29 cellular contexts compared by ENCODE assay signal in genomic region chr12:3364661-3365264, GRCh38.
DNase-seq lines count a peak whose midpoint lies in the region; ATAC-seq, FAIRE-seq and TF ChIP-seq lines count a peak whose summit lies in the region.
"Had no signal": no experiment of that assay in that cellular context is flagged by ENCODE, and none has a peak within 500 bp of the region (broad histone marks: within the 10 kb centered on the region; RNA-seq: fewer than 3 reads in every experiment).

No MANE protein-coding gene starts in this region.

- no peak overlapping the region for H2AFZ ChIP-seq in keratinocyte (ENCODE audit: control insufficient read depth, low read length)

- H3K36me3 Mint-ChIP-seq in HFFc6 (ENCODE audit: low read depth): no peaks in the 10 kb centered on the region
- H3K36me3 Mint-ChIP-seq: activated CD4-positive, alpha-beta memory T cell treated with anti-CD3 and anti-CD28 coated beads for 36 hours; activated naive CD4-positive, alpha-beta T cell treated with anti-CD3 and anti-CD28 coated beads, Interleukin-2, amount 10 ng/mL, durations not matched to agents 7 days and 5 days; T-cell had no signal

- H3K9ac ChIP-seq in BLaER1 (no peak overlapping the region), HUES64 (ENCODE audit: low read depth, low read length) (no peak overlapping the region), keratinocyte (ENCODE audit: control insufficient read depth, extremely low read depth, insufficient read depth, low read length) (no peak overlapping the region)

- H3K4me1 Mint-ChIP-seq in HFFc6 (ENCODE audit: low read depth): no peaks in the 10 kb centered on the region

- no peaks in the 10 kb centered on the region for H3K9me1 ChIP-seq in keratinocyte (ENCODE audit: control insufficient read depth, extremely low read depth, insufficient read depth, low read length)

- dilution Hi-C loops in keratinocyte (cut with MboI; ENCODE audit: extremely low pct_ligation_motif_present, low sequenced_read_pairs): no loop called here

- ATAC-seq in body of pancreas: peak; percentile 36
- ATAC-seq in HG02981 (IDR thresholded peaks at IDR 0.05; ENCODE audit: unreplicated experiment): no peak
- ATAC-seq: heart right ventricle, T-cell had no signal

- H3K4me2 ChIP-seq in BLaER1 (peak overlapping the region; percentile 82), keratinocyte (ENCODE audit: control insufficient read depth, extremely low read depth, insufficient read depth, low read depth, low read length) (no peak overlapping the region)

- no peaks in the 10 kb centered on the region for H3K9me3 ChIP-seq in BLaER1
- no peaks in the 10 kb centered on the region for H3K9me3 ChIP-seq in HUES64 (ENCODE audit: insufficient read depth, low read depth, low read length)
- no peaks in the 10 kb centered on the region for H3K9me3 ChIP-seq in body of pancreas
- no peaks in the 10 kb centered on the region for H3K9me3 ChIP-seq in keratinocyte (ENCODE audit: control insufficient read depth, low read depth, low read length)
- H3K9me3 ChIP-seq: heart right ventricle had no signal

- intact Hi-C loops in body of pancreas (cut with DNase I): no loop called here

- no peaks in the 10 kb centered on the region for H3K9me3 Mint-ChIP-seq in HFFc6
- H3K9me3 Mint-ChIP-seq: activated CD4-positive, alpha-beta memory T cell treated with anti-CD3 and anti-CD28 coated beads for 36 hours; activated naive CD4-positive, alpha-beta T cell treated with anti-CD3 and anti-CD28 coated beads, Interleukin-2, amount 10 ng/mL, durations not matched to agents 7 days and 5 days; T-cell had no signal

- FAIRE-seq in keratinocyte (lab: Jason Lieb, UNC): peak; percentile 58
- FAIRE-seq: A204.1, bronchial epithelial cell, colon, small intestine had no signal

- H3K4me3 ChIP-seq in BLaER1 (no peak overlapping the region), HUES64 (ENCODE audit: low read length) (peak overlapping the region; percentile 65; the same call in 1 of the 2 replicates), body of pancreas (peak overlapping the region; percentile 45 to 65), keratinocyte (ENCODE audit: control insufficient read depth in 2 of 3, extremely low read depth in 1 of 3, insufficient read depth in 2 of 3, low read depth in 1 of 3, low read length in 3 of 3) (no peak overlapping the region)

- TF ChIP-seq CTCF in body of pancreas (IDR thresholded peaks at IDR 0.05): no peak
- no peak for TF ChIP-seq CTCF in keratinocyte (optimal IDR thresholded peaks at IDR 0.05 in 1 of 3, IDR thresholded peaks at IDR 0.05 in 1 of 3, conservative IDR thresholded peaks at IDR 0.05 in 1 of 3; ENCODE audit: extremely low read depth in 1 of 3, insufficient read depth in 2 of 3, low read length in 3 of 3)
- TF ChIP-seq CTCF in HFFc6 (IDR thresholded peaks at IDR 0.05): no peak

- peak in 1 of 3 donors; percentile 3 for TF ChIP-seq POLR2A in body of pancreas (IDR thresholded peaks at IDR 0.05)

- H3K36me3 ChIP-seq in BLaER1 (no peaks in the 10 kb centered on the region), HUES64 (ENCODE audit: insufficient read depth, low read length) (no peaks in the 10 kb centered on the region), body of pancreas (replicated peaks in 1 of 2; ENCODE audit: insufficient read depth in 1 of 2, low read depth in 2 of 2) (no peaks in the 10 kb centered on the region), keratinocyte (ENCODE audit: control insufficient read depth in 2 of 2, extremely low read depth in 1 of 2, insufficient read depth in 2 of 2, low read length in 2 of 2) (no peaks in the 10 kb centered on the region)
- H3K36me3 ChIP-seq: heart right ventricle had no signal

- H3K79me2 ChIP-seq in keratinocyte (ENCODE audit: control insufficient read depth, insufficient read depth, low read length): no peaks in the 10 kb centered on the region

- no peaks in the 10 kb centered on the region; the same call in 1 of the 2 replicates for H4K20me1 ChIP-seq in BLaER1
- no peaks in the 10 kb centered on the region for H4K20me1 ChIP-seq in keratinocyte (ENCODE audit: control insufficient read depth, extremely low read depth, insufficient read depth, low read length)

- peaks cover 15% of the 10 kb centered on the region for H3K27me3 Mint-ChIP-seq in HFFc6 (ENCODE audit: insufficient read depth)

- H3K4me1 ChIP-seq in BLaER1: peaks cover 38% of the 10 kb centered on the region
- no peaks in the 10 kb centered on the region for H3K4me1 ChIP-seq in HUES64 (ENCODE audit: insufficient read depth, low read length)
- peaks cover 61% of the 10 kb centered on the region for H3K4me1 ChIP-seq in body of pancreas
- H3K4me1 ChIP-seq in keratinocyte (ENCODE audit: control insufficient read depth, extremely low read depth, insufficient read depth, low read length): no peaks in the 10 kb centered on the region

- H3K27ac Mint-ChIP-seq in HFFc6: no peak overlapping the region
- H3K27ac Mint-ChIP-seq: activated CD4-positive, alpha-beta memory T cell treated with anti-CD3 and anti-CD28 coated beads for 36 hours; activated naive CD4-positive, alpha-beta T cell treated with anti-CD3 and anti-CD28 coated beads, Interleukin-2, amount 10 ng/mL, durations not matched to agents 7 days and 5 days; B cell had no signal

- H3K27ac ChIP-seq in BLaER1 (no peak overlapping the region), HUES64 (ENCODE audit: low read depth, low read length) (no peak overlapping the region), body of pancreas (peak overlapping the region in 3 of 4 donors; percentile 68 to 78 (median 70)), keratinocyte (ENCODE audit: control insufficient read depth, insufficient read depth, low read length) (no peak overlapping the region)
- H3K27ac ChIP-seq: heart right ventricle, HL-60 had no signal

- DNase-seq in body of pancreas (peak in 2 of 4 donors; percentile 38 to 50), keratinocyte (ENCODE audit: low read depth, low spot score) (no peak), HFFc6 (no peak), hepatic stellate cell (ENCODE audit: low spot score) (no peak)
- no peak for DNase-seq in stimulated activated CD4-positive, alpha-beta T cell treated with anti-CD3 and anti-CD28 coated beads, Interleukin-12 subunit alpha, Interleukin-12 subunit beta, amount 100 ng/mL, for 4 hours
- DNase-seq: activated CD4-positive, alpha-beta memory T cell treated with anti-CD3 and anti-CD28 coated beads for 36 hours; activated CD8-positive, alpha-beta memory T cell treated with anti-CD3 and anti-CD28 coated beads, Interleukin-2, amount 50 U/mL, for 48 hours; activated naive CD4-positive, alpha-beta T cell treated with anti-CD3 and anti-CD28 coated beads, Interleukin-2, amount 10 ng/mL, durations not matched to agents 7 days and 5 days; DMS79; effector memory CD4-positive, alpha-beta T cell; GDM1; heart right ventricle; mesenchymal stem cell; MV-4-11; NCI-H1694; NCI-H510A; SIG-M5; small intestine; stimulated activated CD4-positive, alpha-beta T cell treated with anti-CD3 and anti-CD28 coated beads, Interleukin-1b, Interleukin-23, amount 100 ng/mL, for 48 hours; T-cell; trophoblast cell had no signal

- 75% methylated on average over 8 of the region's 8 CpGs for WGBS in HUES64
- 33 to 37% methylated on average over 6 to 8 of the region's 8 CpGs for WGBS in body of pancreas, 2 donors

- H3K27me3 ChIP-seq in BLaER1 (peaks cover 55% of the 10 kb centered on the region), HUES64 (ENCODE audit: insufficient read depth, low read length) (peaks cover 49% of the 10 kb centered on the region), body of pancreas (no peaks in the 10 kb centered on the region), keratinocyte (ENCODE audit: control insufficient read depth, extremely low read depth, insufficient read depth, low read length) (peaks cover 21% of the 10 kb centered on the region)

- no peak overlapping the region for H3K4me3 Mint-ChIP-seq in HFFc6
- H3K4me3 Mint-ChIP-seq: activated CD4-positive, alpha-beta memory T cell treated with anti-CD3 and anti-CD28 coated beads for 36 hours; activated naive CD4-positive, alpha-beta T cell treated with anti-CD3 and anti-CD28 coated beads, Interleukin-2, amount 10 ng/mL, durations not matched to agents 7 days and 5 days; T-cell had no signal

Comparison
In these comparisons a context has a peak if more than half of its experiments do, and no peak if none do; other contexts are left out.
1. H3K27ac ChIP-seq: peak in body of pancreas (3 of 4); none in BLaER1 (single experiment), HUES64 (single experiment) and keratinocyte (single experiment).
2. H3K4me3 ChIP-seq: peak in HUES64 (single experiment) and body of pancreas (2 of 2); none in BLaER1 (single experiment) and keratinocyte (0 of 3).